Comparison of ENCODE assay signal across 8 cellular contexts in genomic region chr6:33417903-33418689, GRCh38. TPM values are rescaled to one million over a fixed set of nuclear protein-coding genes. Genes with fewer than 3 reads are reported as not detected.
DNase-seq lines count a peak whose midpoint lies in the region; ATAC-seq and TF ChIP-seq lines count a peak whose summit lies in the region.

TSS of gene CUTA (minus strand) at chr6:33418107. CDS start at chr6:33418000, 107 bp downstream.

- DNase-seq in AG08395 (ENCODE audit: low spot score) (peak; percentile 98), NCI-H226 (peak; percentile 100), activated B cell treated with CpG ODN at 0.5 μM for 24 hours (peak; percentile 92), inferior parietal cortex (ENCODE audit: extremely low spot score) (peak; percentile 100)
- peak; percentile 100 for DNase-seq in central memory CD4-positive, alpha-beta T cell
- peak; percentile 96 for DNase-seq in stimulated activated CD4-positive, alpha-beta T cell treated with anti-CD3 and anti-CD28 coated beads, Interleukin-12 subunit alpha, Interleukin-12 subunit beta, amount 100 ng/mL, for 24 hours (ENCODE audit: low read depth in 2 of 2)

- peaks cover 66% of the 10 kb centered on the region for H3K4me1 Mint-ChIP-seq in activated B cell treated with CpG ODN at 0.5 μM for 24 hours

- TF ChIP-seq CTCF in activated B cell treated with CpG ODN at 0.5 μM for 24 hours (IDR thresholded peaks at IDR 0.05) = no peak

- H3K27me3 Mint-ChIP-seq in activated B cell treated with CpG ODN at 0.5 μM for 24 hours = no peaks in the 10 kb centered on the region

- peak within 1 kb of the TSS; percentile 91 for H3K4me3 Mint-ChIP-seq in activated B cell treated with CpG ODN at 0.5 μM for 24 hours

- ATAC-seq in GM18907 (IDR thresholded peaks at IDR 0.05; ENCODE audit: unreplicated experiment) = peak; percentile 84
- ATAC-seq in HG03175 (IDR thresholded peaks at IDR 0.05; ENCODE audit: unreplicated experiment) = peak; percentile 87
- peak; percentile 90 for ATAC-seq in activated B cell treated with CpG ODN at 0.5 μM for 24 hours (ENCODE audit: low read depth)

- H3K36me3 Mint-ChIP-seq in activated B cell treated with CpG ODN at 0.5 μM for 24 hours (ENCODE audit: low read depth) = peaks cover 36% of the 10 kb centered on the region

- H3K27ac Mint-ChIP-seq in activated B cell treated with CpG ODN at 0.5 μM for 24 hours = peak within 1 kb of the TSS; percentile 96

- POLR2A ChIA-PET in activated B cell treated with CpG ODN at 0.5 μM for 24 hours (lab: Charles Lee) = interaction anchor here (0.6 to 5.9 kb wide), 17 partner anchors 7 to 446 kb away, joined by 3 to 31 read pairs (median 6); partner anchors contain the start of genes B3GALT4, BAK1, PFDN6 and PHF1

- CTCF ChIA-PET in activated B cell treated with CpG ODN at 0.5 μM for 24 hours (lab: Charles Lee) = interaction anchor here (0.7 to 2.3 kb wide), 3 partner anchors 13 to 27 kb away, joined by 3 to 9 read pairs (median 4); no protein-coding TSS in a partner anchor

- intact Hi-C loops in activated B cell treated with CpG ODN at 0.5 μM for 24 hours (cut with micrococcal nuclease) = loop anchor here (1.0 to 10.0 kb wide), 9 partner anchors 8 to 576 kb away; partner anchors contain the start of genes HLA-DOA, PSMB8, RXRB and SLC39A7

- no peaks in the 10 kb centered on the region for H3K9me3 Mint-ChIP-seq in activated B cell treated with CpG ODN at 0.5 μM for 24 hours

RNA-seq across cellular contexts. Expression of gene CUTA, which starts in this region (rescaled TPM):
- 111 and 120 TPM in 2 replicates for total RNA-seq in activated B cell treated with CpG ODN at 0.5 μM for 24 hours

Comparison
In these comparisons a context has a peak if more than half of its experiments do, and no peak if none do; other contexts are left out.
1. Peak in every context shown above with its lines: DNase-seq and ATAC-seq.